Comparison of ENCODE assay signal across 8 cellular contexts in genomic region chr20:3811421-3812258, GRCh38. TPM values are rescaled to one million over a fixed set of nuclear protein-coding genes. Genes with fewer than 3 reads are reported as not detected.
A peak's percentile ranks its signal among the peaks of the same experiment; 100 is the strongest.
DNase-seq lines count a peak whose midpoint lies in the region; ATAC-seq and TF ChIP-seq lines count a peak whose summit lies in the region.

No MANE protein-coding gene starts in this region.

- peaks cover 4% of the 10 kb centered on the region; the same call in 1 of the 2 replicates for H3K9me3 Mint-ChIP-seq in WTC11

- no peak overlapping the region for H3K4me3 Mint-ChIP-seq in WTC11

- CTCF ChIA-PET in WTC11 (lab: Charles Lee), result interaction anchor here (0.8 to 1.8 kb wide), 4 partner anchors 9 to 33 kb away, joined by 3 to 4 read pairs (median 3); partner anchors contain the start of genes AP5S1 and SPEF1

- ATAC-seq in WTC11 (no peak), GM18502 (IDR thresholded peaks at IDR 0.05; ENCODE audit: poor library complexity, unreplicated experiment) (no peak)

- no peaks in the 10 kb centered on the region for H3K36me3 Mint-ChIP-seq in WTC11

- peak overlapping the region; percentile 7; the same call in 1 of the 2 replicates for H3K27ac Mint-ChIP-seq in WTC11

- peaks cover 6% of the 10 kb centered on the region; the same call in 1 of the 2 replicates for H3K27me3 Mint-ChIP-seq in WTC11 (ENCODE audit: low read depth)

- POLR2A ChIA-PET in WTC11 (lab: Charles Lee), result no interaction called here

- peaks cover 27% of the 10 kb centered on the region for H3K4me1 Mint-ChIP-seq in WTC11

- TF ChIP-seq CTCF in WTC11 (IDR thresholded peaks at IDR 0.05), result no peak

- DNase-seq in GDM1 (lab: John Stamatoyannopoulos, UW) (peak; percentile 74), NCI-H2081 (lab: John Stamatoyannopoulos, UW) (peak; percentile 97 to 98), WTC11 (ENCODE audit: low spot score) (no peak), brain pericyte (ENCODE audit: low read depth, low spot score) (peak; percentile 99), islet precursor cell (peak; percentile 89), NCI-H1930 (lab: John Stamatoyannopoulos, UW) (no peak)
- DNase-seq in stimulated activated CD4-positive, alpha-beta T cell treated with anti-CD3 and anti-CD28 coated beads, Interleukin-12 subunit alpha, Interleukin-12 subunit beta, amount 100 ng/mL, for 24 hours (ENCODE audit: low read depth in 2 of 2), result peak; percentile 85 to 89

TF ChIP-seq in WTC11, 78 proteins besides CTCF, POLR2A, EP300 and RAD21:
- no peak for TF ChIP-seq ZNF317 (CRISPR knock-in tag; IDR thresholded peaks at IDR 0.05; ENCODE audit: borderline replicate concordance, low read depth)
- TF ChIP-seq MYBL2 (CRISPR knock-in tag; IDR thresholded peaks at IDR 0.05), result no peak
- TF ChIP-seq PREB (CRISPR knock-in tag; IDR thresholded peaks at IDR 0.05; ENCODE audit: borderline replicate concordance), result peak; percentile 71; the same call in 1 of the 2 replicates
- peak; percentile 92 for TF ChIP-seq GABPB1 (CRISPR knock-in tag; IDR thresholded peaks at IDR 0.05)

RNA-seq across cellular contexts. Expression of gene AP5S1, which starts 8.7 kb away (rescaled TPM):
- total RNA-seq in WTC11 (2021), result 2.8 to 4.1 TPM (median 3.1 TPM) in 3 replicates

RNA-seq across cellular contexts. Expression of gene CDC25B, which starts 15.5 kb away (rescaled TPM):
- total RNA-seq in WTC11 (2021), result 35.2 to 37.5 TPM (median 37.4 TPM) in 3 replicates

RNA-seq across cellular contexts. Expression of gene CENPB, which starts 25.1 kb away (rescaled TPM):
- total RNA-seq in WTC11 (2021), result 55.3 to 58.7 TPM (median 57.6 TPM) in 3 replicates

RNA-seq across cellular contexts. Expression of gene SPEF1, which starts 30.4 kb away (rescaled TPM):
- total RNA-seq in WTC11 (2021), result 0.41 to 0.72 TPM (median 0.64 TPM) in 3 replicates

RNA-seq across cellular contexts. Expression of gene MAVS, which starts 35.0 kb away (rescaled TPM):
- 23.4 to 26.0 TPM (median 24.4 TPM) in 3 replicates for total RNA-seq in WTC11 (2021)

Comparison
In these comparisons a context has a peak if more than half of its experiments do, and no peak if none do; other contexts are left out.
1. DNase-seq: peak in GDM1 (single experiment), NCI-H2081 (2 of 2), brain pericyte (single experiment), islet precursor cell (single experiment) and stimulated activated CD4-positive, alpha-beta T cell treated with anti-CD3 and anti-CD28 coated beads, Interleukin-12 subunit alpha, Interleukin-12 subunit beta, amount 100 ng/mL, for 24 hours (2 of 2); none in WTC11 (single experiment) and NCI-H1930 (0 of 2).